Comparison of ENCODE assay signal across 14 cellular contexts in the genomic region with DNA sequence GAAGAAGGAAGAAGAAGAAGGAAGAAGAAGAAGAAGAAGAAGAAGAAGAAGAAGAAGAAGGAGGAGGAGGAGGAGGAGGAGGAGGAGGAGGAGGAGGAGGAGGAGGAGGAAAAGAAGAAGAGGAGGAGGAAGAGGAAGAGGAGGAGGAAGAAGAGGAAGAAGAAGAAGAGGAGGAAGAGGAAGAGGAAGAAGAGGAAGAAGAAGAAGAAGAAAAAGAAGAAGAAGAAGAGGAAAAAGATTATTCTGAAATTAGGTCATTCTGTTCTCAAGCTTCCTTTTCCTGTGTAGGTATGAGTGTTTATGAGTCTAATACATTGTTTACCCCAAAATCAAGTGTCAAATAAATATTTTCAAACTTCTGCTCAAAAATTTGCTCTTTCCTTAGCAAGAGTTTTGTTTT. TPM values are rescaled to one million over a fixed set of nuclear protein-coding genes. Genes with fewer than 3 reads are reported as not detected.
"Had no signal": no experiment of that assay in that cellular context is flagged by ENCODE, and none has a peak within 500 bp of the region (broad histone marks: within the 10 kb centered on the region; RNA-seq: fewer than 3 reads in every experiment).

No MANE protein-coding gene starts in this region.

RNA-seq across cellular contexts. Expression of gene ALPP, which starts 6.5 kb away (rescaled TPM):
- total RNA-seq: activated CD4-positive, alpha-beta T cell treated with anti-CD3 and anti-CD28 coated beads for 36 hours; activated CD4-positive, alpha-beta T cell treated with anti-CD3 and anti-CD28 coated beads, Interleukin-2, amount 10 ng/mL, durations not matched to agents 7 days and 5 days; activated CD8-positive, alpha-beta T cell treated with anti-CD3 and anti-CD28 coated beads, Interleukin-2, amount 10 ng/mL, durations not matched to agents 7 days and 5 days; activated naive CD8-positive, alpha-beta T cell treated with anti-CD3 and anti-CD28 coated beads, Interleukin-2, amount 10 ng/mL, durations not matched to agents 7 days and 5 days; activated T-helper 2 cell treated with anti-CD3 and anti-CD28 coated beads, Interferon-gamma antibody, Interleukin-2, Interleukin-4, amounts not matched to agents 10 μg/mL and 5 μg/mL and 100 μg/mL, durations not matched to agents 14 hours and 24 hours and 36 hours; ascending aorta; bronchial epithelial cell; OCI-LY7; Peyer's patch; SK-MEL-5 had no signal
- polyA plus RNA-seq: adipose tissue had no signal

RNA-seq across cellular contexts. Expression of gene ALPG, which starts 21.6 kb away (rescaled TPM):
- total RNA-seq: activated CD4-positive, alpha-beta T cell treated with anti-CD3 and anti-CD28 coated beads for 36 hours; activated CD4-positive, alpha-beta T cell treated with anti-CD3 and anti-CD28 coated beads, Interleukin-2, amount 10 ng/mL, durations not matched to agents 7 days and 5 days; activated CD8-positive, alpha-beta T cell treated with anti-CD3 and anti-CD28 coated beads, Interleukin-2, amount 10 ng/mL, durations not matched to agents 7 days and 5 days; activated naive CD8-positive, alpha-beta T cell treated with anti-CD3 and anti-CD28 coated beads, Interleukin-2, amount 10 ng/mL, durations not matched to agents 7 days and 5 days; activated T-helper 2 cell treated with anti-CD3 and anti-CD28 coated beads, Interferon-gamma antibody, Interleukin-2, Interleukin-4, amounts not matched to agents 10 μg/mL and 5 μg/mL and 100 μg/mL, durations not matched to agents 14 hours and 24 hours and 36 hours; ascending aorta; body of pancreas; bronchial epithelial cell; MCF 10A; OCI-LY7; Peyer's patch; SK-MEL-5; T-helper 17 cell had no signal
- polyA plus RNA-seq: adipose tissue had no signal
